In the genomic region with DNA sequence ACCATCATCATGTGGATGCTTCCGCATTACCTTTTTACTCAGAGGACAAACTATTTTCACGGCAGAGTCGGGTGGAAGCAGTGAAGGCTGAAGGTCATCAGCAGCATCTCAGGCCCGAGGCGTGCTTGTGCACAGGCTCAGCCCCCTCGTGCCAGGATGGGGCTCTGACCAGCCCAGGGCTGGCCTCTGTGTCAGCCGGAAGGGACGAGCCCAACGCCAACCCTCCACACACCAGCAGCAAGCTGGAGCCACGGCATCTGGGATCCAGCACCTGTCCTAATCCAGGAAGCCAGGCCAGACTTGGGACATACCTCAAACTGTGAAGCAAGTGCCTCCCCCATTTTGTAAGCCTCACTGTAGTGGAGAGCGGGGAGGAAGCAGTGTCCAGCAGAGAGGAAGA, we compare ENCODE assay signal across 2 cellular contexts.
TF ChIP-seq lines count a peak whose summit lies in the region.

No MANE protein-coding gene starts in this region.

TF ChIP-seq in HEK293, 187 proteins besides CTCF, POLR2A, EP300 and RAD21:
- TF ChIP-seq, protein P1, sequence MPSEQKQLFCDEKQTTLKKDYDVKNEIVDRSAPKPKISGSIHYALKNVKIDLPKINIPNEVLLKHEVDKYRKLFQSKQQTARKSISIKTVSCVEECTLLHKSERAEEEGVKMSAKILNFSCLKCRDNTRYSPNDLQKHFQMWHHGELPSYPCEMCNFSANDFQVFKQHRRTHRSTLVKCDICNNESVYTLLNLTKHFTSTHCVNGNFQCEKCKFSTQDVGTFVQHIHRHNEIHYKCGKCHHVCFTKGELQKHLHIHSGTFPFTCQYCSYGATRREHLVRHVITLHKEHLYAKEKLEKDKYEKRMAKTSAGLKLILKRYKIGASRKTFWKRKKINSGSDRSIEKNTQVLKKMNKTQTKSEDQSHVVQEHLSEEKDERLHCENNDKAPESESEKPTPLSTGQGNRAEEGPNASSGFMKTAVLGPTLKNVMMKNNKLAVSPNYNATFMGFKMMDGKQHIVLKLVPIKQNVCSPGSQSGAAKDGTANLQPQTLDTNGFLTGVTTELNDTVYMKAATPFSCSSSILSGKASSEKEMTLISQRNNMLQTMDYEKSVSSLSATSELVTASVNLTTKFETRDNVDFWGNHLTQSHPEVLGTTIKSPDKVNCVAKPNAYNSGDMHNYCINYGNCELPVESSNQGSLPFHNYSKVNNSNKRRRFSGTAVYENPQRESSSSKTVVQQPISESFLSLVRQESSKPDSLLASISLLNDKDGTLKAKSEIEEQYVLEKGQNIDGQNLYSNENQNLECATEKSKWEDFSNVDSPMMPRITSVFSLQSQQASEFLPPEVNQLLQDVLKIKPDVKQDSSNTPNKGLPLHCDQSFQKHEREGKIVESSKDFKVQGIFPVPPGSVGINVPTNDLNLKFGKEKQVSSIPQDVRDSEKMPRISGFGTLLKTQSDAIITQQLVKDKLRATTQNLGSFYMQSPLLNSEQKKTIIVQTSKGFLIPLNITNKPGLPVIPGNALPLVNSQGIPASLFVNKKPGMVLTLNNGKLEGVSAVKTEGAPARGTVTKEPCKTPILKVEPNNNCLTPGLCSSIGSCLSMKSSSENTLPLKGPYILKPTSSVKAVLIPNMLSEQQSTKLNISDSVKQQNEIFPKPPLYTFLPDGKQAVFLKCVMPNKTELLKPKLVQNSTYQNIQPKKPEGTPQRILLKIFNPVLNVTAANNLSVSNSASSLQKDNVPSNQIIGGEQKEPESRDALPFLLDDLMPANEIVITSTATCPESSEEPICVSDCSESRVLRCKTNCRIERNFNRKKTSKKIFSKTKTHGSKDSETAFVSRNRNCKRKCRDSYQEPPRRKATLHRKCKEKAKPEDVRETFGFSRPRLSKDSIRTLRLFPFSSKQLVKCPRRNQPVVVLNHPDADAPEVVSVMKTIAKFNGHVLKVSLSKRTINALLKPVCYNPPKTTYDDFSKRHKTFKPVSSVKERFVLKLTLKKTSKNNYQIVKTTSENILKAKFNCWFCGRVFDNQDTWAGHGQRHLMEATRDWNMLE (tag by site-specific recombination; conservative IDR thresholded peaks at IDR 0.05; ENCODE audit: low read depth): no peak
- no peak for TF ChIP-seq ZNF132 (tag by site-specific recombination; IDR thresholded peaks at IDR 0.05; ENCODE audit: borderline replicate concordance)
- peak; percentile 31 for TF ChIP-seq ZNF600 (tag by site-specific recombination; IDR thresholded peaks at IDR 0.05)

TF ChIP-seq in K562, 482 proteins besides CTCF, POLR2A, EP300 and RAD21:
- TF ChIP-seq, protein P2, sequence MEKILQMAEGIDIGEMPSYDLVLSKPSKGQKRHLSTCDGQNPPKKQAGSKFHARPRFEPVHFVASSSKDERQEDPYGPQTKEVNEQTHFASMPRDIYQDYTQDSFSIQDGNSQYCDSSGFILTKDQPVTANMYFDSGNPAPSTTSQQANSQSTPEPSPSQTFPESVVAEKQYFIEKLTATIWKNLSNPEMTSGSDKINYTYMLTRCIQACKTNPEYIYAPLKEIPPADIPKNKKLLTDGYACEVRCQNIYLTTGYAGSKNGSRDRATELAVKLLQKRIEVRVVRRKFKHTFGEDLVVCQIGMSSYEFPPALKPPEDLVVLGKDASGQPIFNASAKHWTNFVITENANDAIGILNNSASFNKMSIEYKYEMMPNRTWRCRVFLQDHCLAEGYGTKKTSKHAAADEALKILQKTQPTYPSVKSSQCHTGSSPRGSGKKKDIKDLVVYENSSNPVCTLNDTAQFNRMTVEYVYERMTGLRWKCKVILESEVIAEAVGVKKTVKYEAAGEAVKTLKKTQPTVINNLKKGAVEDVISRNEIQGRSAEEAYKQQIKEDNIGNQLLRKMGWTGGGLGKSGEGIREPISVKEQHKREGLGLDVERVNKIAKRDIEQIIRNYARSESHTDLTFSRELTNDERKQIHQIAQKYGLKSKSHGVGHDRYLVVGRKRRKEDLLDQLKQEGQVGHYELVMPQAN (IDR thresholded peaks at IDR 0.05; ENCODE audit: borderline replicate concordance): no peak
- TF ChIP-seq ZNF263 (CRISPR knock-in tag; IDR thresholded peaks at IDR 0.05; ENCODE audit: borderline replicate concordance): no peak
- TF ChIP-seq, protein P3, sequence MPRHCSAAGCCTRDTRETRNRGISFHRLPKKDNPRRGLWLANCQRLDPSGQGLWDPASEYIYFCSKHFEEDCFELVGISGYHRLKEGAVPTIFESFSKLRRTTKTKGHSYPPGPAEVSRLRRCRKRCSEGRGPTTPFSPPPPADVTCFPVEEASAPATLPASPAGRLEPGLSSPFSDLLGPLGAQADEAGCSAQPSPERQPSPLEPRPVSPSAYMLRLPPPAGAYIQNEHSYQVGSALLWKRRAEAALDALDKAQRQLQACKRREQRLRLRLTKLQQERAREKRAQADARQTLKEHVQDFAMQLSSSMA (CRISPR knock-in tag; IDR thresholded peaks at IDR 0.05): no peak
- TF ChIP-seq SUPT5H (IDR thresholded peaks at IDR 0.05): peak; percentile 27; the same call in 1 of the 2 replicates
- no peak for TF ChIP-seq KLF10 (CRISPR knock-in tag; IDR thresholded peaks at IDR 0.05)
- no peak for TF ChIP-seq XRCC4 (IDR thresholded peaks at IDR 0.05; ENCODE audit: extremely low read depth, insufficient read depth, insufficient read length)
- no peak for TF ChIP-seq NRF1 (conservative IDR thresholded peaks at IDR 0.05 in 1 of 2, IDR thresholded peaks at IDR 0.05 in 1 of 2)
- no peak for TF ChIP-seq EP400 (IDR thresholded peaks at IDR 0.05)
- peak; percentile 57; the same call in 1 of the 2 replicates for TF ChIP-seq POLR2AphosphoS5 (IDR thresholded peaks at IDR 0.05; ENCODE audit: control insufficient read depth, insufficient read depth, low read depth, low read length)
- TF ChIP-seq POLR2G (IDR thresholded peaks at IDR 0.05; ENCODE audit: low read depth, low read length): peak; percentile 48; the same call in 1 of the 2 replicates
- TF ChIP-seq, protein P4, sequence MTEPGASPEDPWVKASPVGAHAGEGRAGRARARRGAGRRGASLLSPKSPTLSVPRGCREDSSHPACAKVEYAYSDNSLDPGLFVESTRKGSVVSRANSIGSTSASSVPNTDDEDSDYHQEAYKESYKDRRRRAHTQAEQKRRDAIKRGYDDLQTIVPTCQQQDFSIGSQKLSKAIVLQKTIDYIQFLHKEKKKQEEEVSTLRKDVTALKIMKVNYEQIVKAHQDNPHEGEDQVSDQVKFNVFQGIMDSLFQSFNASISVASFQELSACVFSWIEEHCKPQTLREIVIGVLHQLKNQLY (CRISPR knock-in tag; conservative IDR thresholded peaks at IDR 0.05): no peak
- no peak for TF ChIP-seq HEY1 (CRISPR knock-in tag; IDR thresholded peaks at IDR 0.05; ENCODE audit: borderline replicate concordance)
- no peak for TF ChIP-seq ARID2 (IDR thresholded peaks at IDR 0.05)
- TF ChIP-seq HIVEP1 (CRISPR knock-in tag; IDR thresholded peaks at IDR 0.05): no peak
- TF ChIP-seq MTA2 (IDR thresholded peaks at IDR 0.05; ENCODE audit: low read depth): no peak
- TF ChIP-seq MAZ (CRISPR knock-in tag; conservative IDR thresholded peaks at IDR 0.05 in 1 of 2, IDR thresholded peaks at IDR 0.05 in 1 of 2): no peak
- no peak for TF ChIP-seq KLF13 (tag; IDR thresholded peaks at IDR 0.05; ENCODE audit: borderline replicate concordance, low read depth)
- no peak for TF ChIP-seq SIRT6 (IDR thresholded peaks at IDR 0.05; ENCODE audit: low read depth, low read length)
- TF ChIP-seq ZNF41 (CRISPR knock-in tag; conservative IDR thresholded peaks at IDR 0.05): no peak
